In the genomic region with DNA sequence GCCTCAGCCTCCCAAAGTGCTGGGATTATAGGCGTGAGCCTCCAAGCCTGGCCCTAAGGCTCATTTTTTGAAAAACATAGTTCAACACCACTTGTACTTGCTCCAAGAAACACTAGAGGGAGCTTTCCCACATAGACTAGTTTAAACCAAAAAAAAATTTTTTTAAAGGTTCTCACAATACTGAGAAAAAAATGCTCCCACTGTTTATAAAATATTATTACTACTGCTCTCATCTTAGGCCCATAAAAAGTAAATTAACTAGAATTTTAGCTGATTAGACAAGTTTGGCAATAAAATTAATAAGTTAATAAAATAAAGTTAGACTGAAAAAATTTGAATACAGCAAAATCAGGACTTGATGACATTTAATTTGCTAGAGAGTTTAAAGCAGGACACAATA, we compare ENCODE assay signal across 8 cellular contexts.
DNase-seq lines count a peak whose midpoint lies in the region; ATAC-seq, FAIRE-seq and TF ChIP-seq lines count a peak whose summit lies in the region.

No MANE protein-coding gene starts in this region.

- TF ChIP-seq CTCF in LNCAP (IDR thresholded peaks at IDR 0.05) (peak; percentile 24; the same call in 1 of the 2 replicates), SU-DHL-6 (IDR thresholded peaks at IDR 0.05; ENCODE audit: insufficient read depth, low read length, poor library complexity, severe bottlenecking) (peak; percentile 38), fibroblast of villous mesenchyme (IDR thresholded peaks at IDR 0.05; ENCODE audit: insufficient read depth, low read depth, low read length) (peak; percentile 73), pancreas (IDR thresholded peaks at IDR 0.05) (peak; percentile 42 to 77 (median 58))

- ATAC-seq in pancreas, result peak; percentile 85 to 94 (median 90)

- H3K27me3 ChIP-seq in H7 (ENCODE audit: control insufficient read depth, insufficient read depth, low read length) (no peaks in the 10 kb centered on the region), SU-DHL-6 (ENCODE audit: low read length) (no peaks in the 10 kb centered on the region), pancreas (no peaks in the 10 kb centered on the region)

- peak; percentile 73 for DNase-seq in activated CD4-positive, alpha-beta T cell treated with anti-CD3 and anti-CD28 coated beads, Interleukin-2, amount 10 ng/mL, durations not matched to agents 24 days and 14 days
- DNase-seq in activated CD4-positive, alpha-beta T cell treated with anti-CD3 and anti-CD28 coated beads, Interleukin-2, amount 50 U/mL, for 48 hours, result no peak
- DNase-seq in H7 (peak; percentile 14), fibroblast of villous mesenchyme (ENCODE audit: low read depth) (peak; percentile 69), pancreas (peak in 1 of 6 donors; percentile 20), cerebellar nuclear complex (lab: John Stamatoyannopoulos, UW) (no peak)

- H3K27ac ChIP-seq in SU-DHL-6 (ENCODE audit: low read depth, low read length) (no peak overlapping the region), pancreas (no peak overlapping the region)

- no peaks in the 10 kb centered on the region for H3K36me3 ChIP-seq in H7 (replicated peaks; ENCODE audit: control insufficient read depth, insufficient read depth, low read length)
- no peaks in the 10 kb centered on the region for H3K36me3 ChIP-seq in SU-DHL-6 (ENCODE audit: low read length)
- H3K36me3 ChIP-seq in pancreas, result no peaks in the 10 kb centered on the region

- no peak overlapping the region for H3K9ac ChIP-seq in SU-DHL-6 (ENCODE audit: low read length)

- H3K27me3 Mint-ChIP-seq in activated CD4-positive, alpha-beta T cell treated with anti-CD3 and anti-CD28 coated beads, Interleukin-2, amount 10 ng/mL, durations not matched to agents 24 days and 14 days, result no peaks in the 10 kb centered on the region

- H3K9me2 ChIP-seq in SU-DHL-6 (replicated peaks; ENCODE audit: insufficient read depth, low read length), result no peaks in the 10 kb centered on the region

- WGBS in pancreas, 2 donors, result 10 to 26% methylated on average over 1 of the region's 1 CpG

- no peak for FAIRE-seq in pancreas (lab: Jason Lieb, UNC)

- no peak overlapping the region for H3K4me3 Mint-ChIP-seq in activated CD4-positive, alpha-beta T cell treated with anti-CD3 and anti-CD28 coated beads, Interleukin-2, amount 10 ng/mL, durations not matched to agents 24 days and 14 days

- intact Hi-C loops in activated CD4-positive, alpha-beta T cell treated with anti-CD3 and anti-CD28 coated beads, Interleukin-2, amount 10 ng/mL, durations not matched to agents 24 days and 14 days (cut with micrococcal nuclease), result loop anchor here (1.0 to 2.0 kb wide), 2 partner anchors 110 to 177 kb away; a partner anchor contains a TSS
- intact Hi-C loops in pancreas (cut with DNase I), result loop anchor here in 1 of 3 donors (10.0 kb wide), 1 partner anchor 112 kb away; a partner anchor contains a TSS

- H3K4me1 Mint-ChIP-seq in activated CD4-positive, alpha-beta T cell treated with anti-CD3 and anti-CD28 coated beads, Interleukin-2, amount 10 ng/mL, durations not matched to agents 24 days and 14 days, result peaks cover 11% of the 10 kb centered on the region

- no peaks in the 10 kb centered on the region for H3K79me2 ChIP-seq in SU-DHL-6 (ENCODE audit: insufficient read depth, low read length)

- H3K9me3 Mint-ChIP-seq in activated CD4-positive, alpha-beta T cell treated with anti-CD3 and anti-CD28 coated beads, Interleukin-2, amount 10 ng/mL, durations not matched to agents 24 days and 14 days, result no peaks in the 10 kb centered on the region

- no peak overlapping the region for H3K27ac Mint-ChIP-seq in activated CD4-positive, alpha-beta T cell treated with anti-CD3 and anti-CD28 coated beads, Interleukin-2, amount 10 ng/mL, durations not matched to agents 24 days and 14 days

- no peak overlapping the region for H2AFZ ChIP-seq in SU-DHL-6 (ENCODE audit: low read depth, low read length, severe bottlenecking)

- H3K9me3 ChIP-seq in SU-DHL-6 (ENCODE audit: insufficient read depth, low read length) (no peaks in the 10 kb centered on the region), pancreas (no peaks in the 10 kb centered on the region)

- peaks cover 2 to 3% (median 3%) of the 10 kb centered on the region in 3 donors for H3K4me1 ChIP-seq in pancreas

- no peak overlapping the region for H3K4me3 ChIP-seq in H7 (ENCODE audit: insufficient read depth, low read depth, low read length)
- no peak overlapping the region for H3K4me3 ChIP-seq in SU-DHL-6 (ENCODE audit: insufficient read depth, low read length, poor library complexity, severe bottlenecking)
- no peak overlapping the region for H3K4me3 ChIP-seq in fibroblast of villous mesenchyme (ENCODE audit: low read depth, low read length)
- H3K4me3 ChIP-seq in pancreas, result no peak overlapping the region

- no peak overlapping the region for H3K4me2 ChIP-seq in SU-DHL-6 (ENCODE audit: low read depth, low read length, poor library complexity, severe bottlenecking)

- no peaks in the 10 kb centered on the region for H3K36me3 Mint-ChIP-seq in activated CD4-positive, alpha-beta T cell treated with anti-CD3 and anti-CD28 coated beads, Interleukin-2, amount 10 ng/mL, durations not matched to agents 24 days and 14 days (ENCODE audit: low read depth)

- no peaks in the 10 kb centered on the region for H4K20me1 ChIP-seq in SU-DHL-6 (ENCODE audit: low read depth, low read length)

- H3F3A ChIP-seq in SU-DHL-6 (ENCODE audit: insufficient read depth), result no peaks in the 10 kb centered on the region

Comparison
In these comparisons a context has a peak if more than half of its experiments do, and no peak if none do; other contexts are left out.
1. DNase-seq: peak in activated CD4-positive, alpha-beta T cell treated with anti-CD3 and anti-CD28 coated beads, Interleukin-2, amount 10 ng/mL, durations not matched to agents 24 days and 14 days (single experiment), H7 (single experiment) and fibroblast of villous mesenchyme (single experiment); none in activated CD4-positive, alpha-beta T cell treated with anti-CD3 and anti-CD28 coated beads, Interleukin-2, amount 50 U/mL, for 48 hours (0 of 2) and cerebellar nuclear complex (0 of 2).
2. Peak in every context shown above with its lines, with median percentiles within 50 percentile points of each other: CTCF ChIP-seq.